In the genomic region with DNA sequence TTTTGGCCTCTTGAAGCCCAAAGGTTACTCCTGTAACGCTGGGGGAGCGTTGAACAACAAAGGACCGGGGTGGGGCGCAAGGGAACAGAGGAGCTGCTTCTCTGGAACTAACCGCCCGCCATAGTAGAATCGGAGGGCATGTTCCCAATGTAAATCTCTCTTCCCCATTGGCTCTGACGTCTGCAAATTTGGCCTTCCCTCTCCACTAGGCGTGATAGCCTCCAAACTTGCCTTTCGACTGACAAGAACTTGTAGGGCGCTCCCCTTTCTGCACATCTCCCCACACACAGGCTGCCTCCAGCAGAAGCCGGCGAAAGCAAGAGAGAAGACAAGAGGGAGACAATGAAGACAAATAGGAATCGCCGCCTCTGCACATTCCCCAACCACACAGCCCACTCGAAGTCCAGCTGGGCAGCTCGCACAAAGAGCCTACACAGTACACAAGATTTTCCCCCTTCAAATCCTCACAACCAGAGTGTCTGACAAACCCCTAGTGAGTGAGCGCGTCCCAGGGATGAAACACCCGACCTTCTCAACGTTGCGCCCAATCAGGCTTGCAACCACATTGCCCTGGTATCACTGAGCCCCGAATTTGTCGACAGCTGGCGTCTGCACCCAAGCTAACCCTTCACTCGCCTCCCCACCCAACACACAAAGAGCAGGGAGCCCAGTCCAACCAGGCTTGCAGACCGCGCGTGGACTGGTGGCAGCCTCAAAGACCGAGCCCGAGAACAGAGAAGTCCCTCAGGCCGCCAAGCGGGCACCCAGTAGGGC, we compare ENCODE assay signal across 8 cellular contexts. TPM values are rescaled to one million over a fixed set of nuclear protein-coding genes. Genes with fewer than 3 reads are reported as not detected.
A peak's percentile ranks its signal among the peaks of the same experiment; 100 is the strongest.
DNase-seq lines count a peak whose midpoint lies in the region; ATAC-seq and TF ChIP-seq lines count a peak whose summit lies in the region.

No MANE protein-coding gene starts in this region.

- H3K4me1 ChIP-seq in heart right ventricle (peaks cover 0 to 61% (median 40%) of the 10 kb centered on the region in 9 donors), sigmoid colon (peaks cover 0 to 45% (median 23%) of the 10 kb centered on the region in 4 donors)

- H3K36me3 Mint-ChIP-seq in activated T-cell treated with anti-CD3 and anti-CD28 coated beads, Interleukin-2, amount 50 U/mL, for 4 hours (ENCODE audit: insufficient read depth), result no peaks in the 10 kb centered on the region

- intact Hi-C loops in heart right ventricle (cut with DNase I) (loop anchor here (2.0 to 10.0 kb wide), 21 partner anchors 313 to 1533 kb away; no protein-coding TSS in a partner anchor), sigmoid colon (cut with DNase I) (loop anchor here (2.0 to 10.0 kb wide), 2 partner anchors 109 to 1553 kb away; a partner anchor contains a TSS)

- no peak for TF ChIP-seq POLR2A in sigmoid colon (IDR thresholded peaks at IDR 0.05)

- DNase-seq in GM20000 (ENCODE audit: low spot score) (peak; percentile 19), heart right ventricle (peak in 1 of 2 donors; percentile 23), sigmoid colon (peak; percentile 69), EL (no peak), UCSD-AML1 (lab: John Stamatoyannopoulos, UW; ENCODE audit: unreplicated experiment) (no peak), NCI-H345 treated with DMSO at 0.1 percent for 48 hours (lab: John Stamatoyannopoulos, UW; ENCODE audit: unreplicated experiment) (no peak), NCI-H1694 treated with DMSO at 0.1 percent for 48 hours (lab: John Stamatoyannopoulos, UW) (no peak)
- no peak for DNase-seq in activated T-cell treated with anti-CD3 and anti-CD28 coated beads, Interleukin-2, amount 50 U/mL, for 4 hours

- H3K27ac ChIP-seq in heart right ventricle (peak overlapping the region in 9 of 10 donors; percentile 34 to 86 (median 71)), sigmoid colon (peak overlapping the region; percentile 80 to 97 (median 92))

- peaks cover 76% of the 10 kb centered on the region for H3K27me3 Mint-ChIP-seq in activated T-cell treated with anti-CD3 and anti-CD28 coated beads, Interleukin-2, amount 50 U/mL, for 4 hours (ENCODE audit: low read depth)

- H3K27me3 ChIP-seq in heart right ventricle (peaks cover 0 to 88% (median 48%) of the 10 kb centered on the region in 7 donors), sigmoid colon (no peaks in the 10 kb centered on the region)

- TF ChIP-seq CTCF in GM20000 (IDR thresholded peaks at IDR 0.05; ENCODE audit: extremely low read depth, missing control alignments), result no peak
- TF ChIP-seq CTCF in heart right ventricle (IDR thresholded peaks at IDR 0.05), result no peak
- no peak for TF ChIP-seq CTCF in sigmoid colon (IDR thresholded peaks at IDR 0.05)

- 24 to 35% methylated on average over 33 of the region's 33 CpGs for WGBS in heart right ventricle, 2 donors
- 15 to 20% methylated on average over 33 of the region's 33 CpGs for WGBS in sigmoid colon, 2 donors

- H3K9me3 ChIP-seq in heart right ventricle, result no peaks in the 10 kb centered on the region
- H3K9me3 ChIP-seq in sigmoid colon, result no peaks in the 10 kb centered on the region

- H3K4me3 ChIP-seq in heart right ventricle (peak overlapping the region in 9 of 10 donors; percentile 25 to 66 (median 61)), sigmoid colon (peak overlapping the region in 3 of 4 donors; percentile 54 to 84 (median 67))

- H3K4me1 Mint-ChIP-seq in activated T-cell treated with anti-CD3 and anti-CD28 coated beads, Interleukin-2, amount 50 U/mL, for 4 hours (ENCODE audit: low read depth), result peaks cover 53% of the 10 kb centered on the region

- ATAC-seq in activated T-cell treated with anti-CD3 and anti-CD28 coated beads, Interleukin-2, amount 50 U/mL, for 4 hours, result peak; percentile 10 to 15
- peak in 4 of 8 donors; percentile 2 to 4 (median 2) for ATAC-seq in heart right ventricle

- no peak for TF ChIP-seq EP300 in sigmoid colon (IDR thresholded peaks at IDR 0.05)

- no peaks in the 10 kb centered on the region for H3K9me3 Mint-ChIP-seq in activated T-cell treated with anti-CD3 and anti-CD28 coated beads, Interleukin-2, amount 50 U/mL, for 4 hours

- peak overlapping the region; percentile 67 for H3K4me3 Mint-ChIP-seq in activated T-cell treated with anti-CD3 and anti-CD28 coated beads, Interleukin-2, amount 50 U/mL, for 4 hours

- H3K36me3 ChIP-seq in heart right ventricle (no peaks in the 10 kb centered on the region), sigmoid colon (no peaks in the 10 kb centered on the region)

RNA-seq across cellular contexts. Expression of a gene that starts 1.5 kb away (rescaled TPM):
- under 1 TPM; 0.29 to 0.40 (median 0.30) TPM for total RNA-seq in activated T-cell treated with anti-CD3 and anti-CD28 coated beads, Interleukin-2, amount 50 U/mL, for 4 hours
- total RNA-seq in heart right ventricle, result 10 to 100 TPM; 10.5 to 27.0 (median 19.0) TPM
- 1 to 10 TPM; 5.7 to 6.2 TPM for polyA plus RNA-seq in heart right ventricle
- 100 to 1,000 TPM; 129 to 328 (median 143) TPM for total RNA-seq in sigmoid colon
- 10 to 100 TPM in 1 of 3 donors, 1 to 10 TPM in 2; 2.1 to 11.3 (median 3.0) TPM for polyA plus RNA-seq in sigmoid colon

RNA-seq across cellular contexts. Expression of a gene that starts 36.2 kb away (rescaled TPM):
- total RNA-seq in activated T-cell treated with anti-CD3 and anti-CD28 coated beads, Interleukin-2, amount 50 U/mL, for 4 hours, result 100 to 1,000 TPM; 469 to 506 (median 486) TPM
- total RNA-seq in heart right ventricle (1,000 to 10,000 TPM in 7 of 10 donors, 100 to 1,000 TPM in 3; 789 to 1,205 (median 1,111) TPM), sigmoid colon (1,000 to 10,000 TPM in 1 of 4 donors, 100 to 1,000 TPM in 3; 419 to 3,086 (median 644) TPM)
- polyA plus RNA-seq in heart right ventricle (100 to 1,000 TPM; 661 to 741 TPM), sigmoid colon (1,000 to 10,000 TPM in 2 of 3 donors, 100 to 1,000 TPM in 1; 948 to 2,470 (median 1,191) TPM)

Comparison
In these comparisons a context has a peak if more than half of its experiments do, and no peak if none do; other contexts are left out.
1. DNase-seq: peak in GM20000 (single experiment) and sigmoid colon (single experiment); none in activated T-cell treated with anti-CD3 and anti-CD28 coated beads, Interleukin-2, amount 50 U/mL, for 4 hours (single experiment), EL (single experiment), UCSD-AML1 (single experiment), NCI-H345 treated with DMSO at 0.1 percent for 48 hours (single experiment) and NCI-H1694 treated with DMSO at 0.1 percent for 48 hours (single experiment).
2. RNA of a gene that starts 1.5 kb away (total RNA-seq): 129 to 328 TPM in sigmoid colon and 10.5 to 27.0 TPM in heart right ventricle; 0.29 to 0.40 TPM in activated T-cell treated with anti-CD3 and anti-CD28 coated beads, Interleukin-2, amount 50 U/mL, for 4 hours; every median in the first group is over 4 times any median in the second.